ENCODE assay signal across 12 cellular contexts in the genomic region with DNA sequence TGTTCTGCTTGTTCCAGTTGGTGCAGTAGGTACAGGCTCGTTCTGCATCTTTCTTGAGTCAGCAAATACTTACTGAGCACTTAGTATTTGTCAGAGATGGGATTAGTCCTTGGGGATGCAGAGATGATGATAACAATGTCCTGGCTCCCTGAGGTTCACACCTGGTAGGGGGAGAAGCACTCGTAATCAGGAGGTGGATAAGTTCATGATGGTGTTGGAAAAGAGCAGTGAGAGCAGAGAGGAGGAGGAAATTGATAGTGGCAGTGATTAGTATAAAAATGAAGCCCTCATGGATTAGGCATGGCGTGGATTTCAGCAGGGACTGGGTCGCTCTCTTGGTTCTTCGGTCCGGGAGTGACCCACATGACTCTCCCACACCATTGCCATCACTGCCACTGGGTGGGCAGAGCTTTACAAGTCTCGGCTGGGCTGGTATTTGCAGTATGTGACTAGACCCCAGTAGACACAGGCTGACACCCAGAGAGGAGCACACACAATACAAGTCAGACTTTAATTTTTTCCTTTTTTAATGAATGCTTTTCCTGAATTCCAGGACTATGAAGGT. TPM values are rescaled to one million over a fixed set of nuclear protein-coding genes. Genes with fewer than 3 reads are reported as not detected.
DNase-seq lines count a peak whose midpoint lies in the region; ATAC-seq and TF ChIP-seq lines count a peak whose summit lies in the region.
"Had no signal": no experiment of that assay in that cellular context is flagged by ENCODE, and none has a peak within 500 bp of the region (broad histone marks: within the 10 kb centered on the region; RNA-seq: fewer than 3 reads in every experiment).

No MANE protein-coding gene starts in this region.

- intact Hi-C loops in activated CD4-positive, alpha-beta T cell treated with anti-CD3 and anti-CD28 coated beads for 36 hours (cut with DNase I, micrococcal nuclease) = no loop called here
- intact Hi-C loops in CD4-positive, alpha-beta memory T cell (cut with micrococcal nuclease) = no loop called here

- peak overlapping the region; percentile 98 for H3K4me2 ChIP-seq in neural cell (ENCODE audit: low read length)

- H3F3A ChIP-seq in neural cell (ENCODE audit: insufficient read depth, low read length, poor library complexity, severe bottlenecking) = no peaks in the 10 kb centered on the region

- H3K27me3 ChIP-seq in CD4-positive, alpha-beta memory T cell (ENCODE audit: insufficient read depth, low read length) = peaks cover 33% of the 10 kb centered on the region
- H3K27me3 ChIP-seq in neural cell (ENCODE audit: insufficient read depth, low read depth, low read length) = peaks cover 63% of the 10 kb centered on the region

- TF ChIP-seq RAD21 in neural cell (conservative IDR thresholded peaks at IDR 0.05) = no peak

- H3K4me3 ChIP-seq in CD4-positive, alpha-beta memory T cell (ENCODE audit: low read length in 2 of 2) = no peak overlapping the region
- peak overlapping the region; percentile 79 for H3K4me3 ChIP-seq in neural cell (ENCODE audit: low read length)

- H3K4me1 Mint-ChIP-seq in activated CD4-positive, alpha-beta T cell treated with anti-CD3 and anti-CD28 coated beads for 36 hours = peaks cover 15% of the 10 kb centered on the region
- peaks cover 15 to 21% (median 16%) of the 10 kb centered on the region in 4 donors for H3K4me1 Mint-ChIP-seq in CD4-positive, alpha-beta memory T cell
- peaks cover 26% of the 10 kb centered on the region for H3K4me1 Mint-ChIP-seq in brain
- peaks cover 18 to 22% of the 10 kb centered on the region in 2 donors for H3K4me1 Mint-ChIP-seq in effector memory CD8-positive, alpha-beta T cell (ENCODE audit: low read depth in 2 of 2)

- TF ChIP-seq EP300 in neural cell (conservative IDR thresholded peaks at IDR 0.05; ENCODE audit: poor library complexity, severe bottlenecking) = no peak

- H3K9me3 ChIP-seq in CD4-positive, alpha-beta memory T cell (ENCODE audit: control insufficient read depth in 1 of 2, low read length in 2 of 2) = no peaks in the 10 kb centered on the region
- H3K9me3 ChIP-seq in neural cell (ENCODE audit: low read length) = no peaks in the 10 kb centered on the region

- POLR2A ChIA-PET in activated CD4-positive, alpha-beta T cell treated with anti-CD3 and anti-CD28 coated beads for 36 hours (lab: Charles Lee) = no interaction called here
- POLR2A ChIA-PET in CD4-positive, alpha-beta memory T cell (lab: Charles Lee; ENCODE audit: partially characterized antibody) = no interaction called here

- CTCF ChIA-PET in activated CD4-positive, alpha-beta T cell treated with anti-CD3 and anti-CD28 coated beads for 36 hours (lab: Charles Lee) = no interaction called here
- CTCF ChIA-PET in CD4-positive, alpha-beta memory T cell (lab: Charles Lee; ENCODE audit: partially characterized antibody) = no interaction called here

- no peaks in the 10 kb centered on the region for H3K79me2 ChIP-seq in neural cell (replicated peaks; ENCODE audit: insufficient read depth, low read length)

- no peaks in the 10 kb centered on the region for H3K9me3 Mint-ChIP-seq in activated CD4-positive, alpha-beta T cell treated with anti-CD3 and anti-CD28 coated beads for 36 hours (ENCODE audit: low read depth)
- H3K9me3 Mint-ChIP-seq in CD4-positive, alpha-beta memory T cell = peaks cover 0 to 1% (median 0%) of the 10 kb centered on the region in 8 donors
- peaks cover 0 to 11% (median 4%) of the 10 kb centered on the region in 5 experiments for H3K9me3 Mint-ChIP-seq in brain
- H3K9me3 Mint-ChIP-seq in effector memory CD8-positive, alpha-beta T cell = no peaks in the 10 kb centered on the region
- H3K9me3 Mint-ChIP-seq: activated naive CD4-positive, alpha-beta T cell treated with anti-CD3 and anti-CD28 coated beads, Interleukin-2, amount 50 U/mL, for 72 hours had no signal

- H3K4me3 Mint-ChIP-seq in activated CD4-positive, alpha-beta T cell treated with anti-CD3 and anti-CD28 coated beads for 36 hours = peak overlapping the region; percentile 61
- peak overlapping the region; percentile 84 to 95 (median 90) for H3K4me3 Mint-ChIP-seq in CD4-positive, alpha-beta memory T cell
- H3K4me3 Mint-ChIP-seq in brain = peak overlapping the region; percentile 86 to 92 (median 88)
- peak overlapping the region in 1 of 2 donors; percentile 78 for H3K4me3 Mint-ChIP-seq in effector memory CD8-positive, alpha-beta T cell

- H3K36me3 Mint-ChIP-seq in activated CD4-positive, alpha-beta T cell treated with anti-CD3 and anti-CD28 coated beads for 36 hours (ENCODE audit: low read depth) = no peaks in the 10 kb centered on the region
- H3K36me3 Mint-ChIP-seq in CD4-positive, alpha-beta memory T cell = no peaks in the 10 kb centered on the region
- H3K36me3 Mint-ChIP-seq in brain = no peaks in the 10 kb centered on the region
- peaks cover 4% of the 10 kb centered on the region for H3K36me3 Mint-ChIP-seq in effector memory CD8-positive, alpha-beta T cell (ENCODE audit: insufficient read depth)
- H3K36me3 Mint-ChIP-seq: activated naive CD4-positive, alpha-beta T cell treated with anti-CD3 and anti-CD28 coated beads, Interleukin-2, amount 50 U/mL, for 72 hours had no signal

- no peak overlapping the region for H3K27ac Mint-ChIP-seq in activated CD4-positive, alpha-beta T cell treated with anti-CD3 and anti-CD28 coated beads for 36 hours
- no peak overlapping the region for H3K27ac Mint-ChIP-seq in CD4-positive, alpha-beta memory T cell
- H3K27ac Mint-ChIP-seq in brain = peak overlapping the region in 1 of 5 experiments; percentile 43
- H3K27ac Mint-ChIP-seq in effector memory CD8-positive, alpha-beta T cell = no peak overlapping the region
- H3K27ac Mint-ChIP-seq: activated naive CD4-positive, alpha-beta T cell treated with anti-CD3 and anti-CD28 coated beads, Interleukin-2, amount 50 U/mL, for 72 hours had no signal

- no peak overlapping the region for H2AFZ ChIP-seq in neural cell (ENCODE audit: low read depth, low read length)

- no peaks in the 10 kb centered on the region for H4K20me1 ChIP-seq in neural cell (ENCODE audit: insufficient read depth)

- H3K4me1 ChIP-seq in CD4-positive, alpha-beta memory T cell (ENCODE audit: insufficient read depth, low read length) = peaks cover 15% of the 10 kb centered on the region

- no peak overlapping the region for H3K27ac ChIP-seq in CD4-positive, alpha-beta memory T cell (ENCODE audit: low read depth, low read length)
- no peak overlapping the region for H3K27ac ChIP-seq in neural cell (ENCODE audit: low read length)

- no peak overlapping the region for H3K9ac ChIP-seq in neural cell (ENCODE audit: low read length)

- no peak for DNase-seq in activated CD4-positive, alpha-beta T cell treated with anti-CD3 and anti-CD28 coated beads for 36 hours
- DNase-seq in activated CD4-positive, alpha-beta T cell treated with anti-CD3 and anti-CD28 coated beads for 48 hours = no peak
- DNase-seq in CD4-positive, alpha-beta memory T cell = no peak
- DNase-seq in occipital lobe (lab: John Stamatoyannopoulos, UW) (no peak), SK-N-DZ (ENCODE audit: low spot score) (no peak)
- DNase-seq in effector memory CD8-positive, alpha-beta T cell = no peak
- DNase-seq: cerebellar nuclear complex, NCI-H1417 treated with DMSO at 0.1 percent for 48 hours, SHP77 treated with DMSO at 0.1 percent for 48 hours had no signal

- peaks cover 69% of the 10 kb centered on the region for H3K27me3 Mint-ChIP-seq in activated CD4-positive, alpha-beta T cell treated with anti-CD3 and anti-CD28 coated beads for 36 hours
- peaks cover 53 to 61% of the 10 kb centered on the region in 2 donors for H3K27me3 Mint-ChIP-seq in CD4-positive, alpha-beta memory T cell
- H3K27me3 Mint-ChIP-seq in brain = peaks cover 90% of the 10 kb centered on the region
- peaks cover 90 to 94% of the 10 kb centered on the region in 2 donors for H3K27me3 Mint-ChIP-seq in effector memory CD8-positive, alpha-beta T cell

- TF ChIP-seq CTCF in brain (conservative IDR thresholded peaks at IDR 0.05) = no peak
- TF ChIP-seq CTCF in neural cell (IDR thresholded peaks at IDR 0.05; ENCODE audit: poor library complexity, severe bottlenecking) = no peak

- H3K36me3 ChIP-seq in CD4-positive, alpha-beta memory T cell (ENCODE audit: insufficient read depth, low read length) = no peaks in the 10 kb centered on the region
- H3K36me3 ChIP-seq in neural cell (ENCODE audit: insufficient read depth, low read length) = no peaks in the 10 kb centered on the region

- ATAC-seq in activated CD4-positive, alpha-beta T cell treated with anti-CD3 and anti-CD28 coated beads for 36 hours = no peak
- no peak for ATAC-seq in effector memory CD8-positive, alpha-beta T cell (replicated peaks)

- no peaks in the 10 kb centered on the region for H3K9me2 ChIP-seq in neural cell (ENCODE audit: insufficient read depth, low read length)

RNA-seq across cellular contexts. Expression of a gene that starts 1.4 kb away (rescaled TPM):
- under 1 TPM; 0.05 TPM for total RNA-seq in activated CD4-positive, alpha-beta T cell treated with anti-CD3 and anti-CD28 coated beads for 36 hours
- under 1 TPM in 1 of 2 experiments, not detected in 1; 0.03 TPM for total RNA-seq in CD4-positive, alpha-beta memory T cell
- polyA plus RNA-seq in CD4-positive, alpha-beta memory T cell = not detected
- 61.6 TPM for polyA plus RNA-seq in brain (ENCODE audit: insufficient read depth, low read depth, low replicate concordance)
- 0.38 and 0.68 TPM in 2 replicates for polyA plus RNA-seq in neural cell
- 2.0 and 2.7 TPM in 2 replicates for polyA minus RNA-seq in neural cell
- 33.5 TPM for total RNA-seq in occipital lobe
- 0.13 and 0.32 TPM in 2 replicates for polyA plus RNA-seq in SK-N-DZ (2014; cell fraction: cytosol; rRNA removed)
- polyA plus RNA-seq in SK-N-DZ (2014; cell fraction: nucleus; rRNA removed) = not detected in 2 replicates

Comparison
In these comparisons a context has a peak if more than half of its experiments do, and no peak if none do; other contexts are left out.
1. RNA of a gene that starts 1.4 kb away (total RNA-seq): 33.5 TPM in occipital lobe (single experiment); 0.05 TPM in activated CD4-positive, alpha-beta T cell treated with anti-CD3 and anti-CD28 coated beads for 36 hours and 0.03 TPM in CD4-positive, alpha-beta memory T cell; every median in the first group is over 10 times any median in the second.